In genomic region chr1:10338047-10338446, GRCh38 we compare ENCODE assay signal across 8 cellular contexts.
A peak's percentile ranks its signal among the peaks of the same experiment; 100 is the strongest.
DNase-seq lines count a peak whose midpoint lies in the region; ATAC-seq and TF ChIP-seq lines count a peak whose summit lies in the region.

No MANE protein-coding gene starts in this region.

- no peak overlapping the region for H3K27ac ChIP-seq in psoas muscle

- H3K4me1 Mint-ChIP-seq in activated naive CD8-positive, alpha-beta T cell treated with anti-CD3 and anti-CD28 coated beads for 36 hours: no peaks in the 10 kb centered on the region

- peak; percentile 2 for DNase-seq in stimulated activated naive CD4-positive, alpha-beta T cell treated with Interleukin-2 at 50 U/mL for 16 hours (lab: John Stamatoyannopoulos, UW)
- DNase-seq in stimulated activated naive CD4-positive, alpha-beta T cell (lab: John Stamatoyannopoulos, UW): no peak
- DNase-seq in NCI-H510A (lab: John Stamatoyannopoulos, UW): peak; percentile 27
- peak; percentile 30 for DNase-seq in activated naive CD8-positive, alpha-beta T cell treated with anti-CD3 and anti-CD28 coated beads for 36 hours
- DNase-seq in Right ventricle myocardium superior: peak; percentile 50
- peak; percentile 27 to 64 for DNase-seq in psoas muscle
- no peak for DNase-seq in NCI-H2029 (lab: John Stamatoyannopoulos, UW)

- H3K4me1 ChIP-seq in psoas muscle: no peaks in the 10 kb centered on the region

- intact Hi-C loops in Right ventricle myocardium superior (cut with DNase I): no loop called here
- intact Hi-C loops in psoas muscle (cut with DNase I): loop anchor here in 1 of 2 donors (2.0 to 5.0 kb wide), 2 partner anchors 127 to 186 kb away; partner anchors contain the start of gene KIF1B

- no peak overlapping the region for H3K4me3 Mint-ChIP-seq in activated naive CD8-positive, alpha-beta T cell treated with anti-CD3 and anti-CD28 coated beads for 36 hours

- H3K9me3 ChIP-seq in psoas muscle: no peaks in the 10 kb centered on the region

- ATAC-seq in Right ventricle myocardium superior (ENCODE audit: poor library complexity) (peak; percentile 89), psoas muscle (peak; percentile 73 to 92 (median 86)), GM18868 (IDR thresholded peaks at IDR 0.05; ENCODE audit: unreplicated experiment) (no peak)

- H3K9me3 Mint-ChIP-seq in activated naive CD8-positive, alpha-beta T cell treated with anti-CD3 and anti-CD28 coated beads for 36 hours: no peaks in the 10 kb centered on the region

- H3K36me3 Mint-ChIP-seq in activated naive CD8-positive, alpha-beta T cell treated with anti-CD3 and anti-CD28 coated beads for 36 hours: peaks cover 1% of the 10 kb centered on the region

- 21 to 31% (median 27%) methylated on average over 2 of the region's 2 CpGs for WGBS in psoas muscle, 3 donors

- no peak overlapping the region for H3K4me3 ChIP-seq in psoas muscle

- no peaks in the 10 kb centered on the region for H3K27me3 ChIP-seq in psoas muscle (ENCODE audit: insufficient read depth in 3 of 3, low read length in 2 of 3)

- no peaks in the 10 kb centered on the region for H3K27me3 Mint-ChIP-seq in activated naive CD8-positive, alpha-beta T cell treated with anti-CD3 and anti-CD28 coated beads for 36 hours

- peak; percentile 68 for TF ChIP-seq CTCF in psoas muscle (IDR thresholded peaks at IDR 0.05)

- peaks cover 6 to 92% of the 10 kb centered on the region in 2 donors for H3K36me3 ChIP-seq in psoas muscle (ENCODE audit: insufficient read depth in 1 of 2, low read depth in 1 of 2)

- H3K27ac Mint-ChIP-seq in activated naive CD8-positive, alpha-beta T cell treated with anti-CD3 and anti-CD28 coated beads for 36 hours: no peak overlapping the region

Comparison
In these comparisons a context has a peak if more than half of its experiments do, and no peak if none do; other contexts are left out.
1. DNase-seq: peak in stimulated activated naive CD4-positive, alpha-beta T cell treated with Interleukin-2 at 50 U/mL for 16 hours (single experiment), NCI-H510A (single experiment), activated naive CD8-positive, alpha-beta T cell treated with anti-CD3 and anti-CD28 coated beads for 36 hours (single experiment), Right ventricle myocardium superior (single experiment) and psoas muscle (2 of 2); none in stimulated activated naive CD4-positive, alpha-beta T cell (0 of 6) and NCI-H2029 (single experiment).